In the genomic region with DNA sequence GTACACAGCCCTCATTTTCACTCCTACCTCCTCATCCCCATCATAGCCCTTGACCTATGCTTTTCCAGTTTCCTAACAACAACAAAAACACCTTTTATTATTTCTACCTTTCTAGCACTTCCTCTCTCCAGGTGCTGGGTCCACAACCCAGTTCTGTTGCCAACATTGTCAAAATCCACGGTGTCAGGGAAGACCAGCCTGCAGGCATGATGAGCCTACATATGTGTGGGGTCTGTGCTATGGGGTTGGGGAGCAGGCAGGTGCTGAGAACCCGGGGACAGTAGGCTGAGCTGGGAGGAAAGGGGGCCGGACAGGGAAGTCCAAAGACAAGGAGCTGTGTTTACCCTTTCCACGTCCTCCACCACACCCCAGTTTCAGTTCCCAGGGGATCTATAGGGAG, we compare ENCODE assay signal across 7 cellular contexts. TPM values are rescaled to one million over a fixed set of nuclear protein-coding genes. Genes with fewer than 3 reads are reported as not detected.
DNase-seq lines count a peak whose midpoint lies in the region; ATAC-seq and TF ChIP-seq lines count a peak whose summit lies in the region.

No MANE protein-coding gene starts in this region.

- DNase-seq in HFFc6 (no peak), lower leg skin (ENCODE audit: low spot score in 2 of 2) (no peak)
- DNase-seq in activated naive CD4-positive, alpha-beta T cell treated with anti-CD3 and anti-CD28 coated beads, Interleukin-2, amount 50 U/mL, for 72 hours (ENCODE audit: low spot score in 2 of 2) = no peak
- no peak for DNase-seq in stimulated activated naive CD8-positive, alpha-beta T cell treated with anti-CD3 and anti-CD28 coated beads, Interleukin-15, amount 100 ng/mL, for 72 hours
- DNase-seq in effector CD8-positive, alpha-beta T cell (lab: John Stamatoyannopoulos, UW) = no peak

- WGBS in lower leg skin, 2 donors = 53 to 61% methylated on average over 4 of the region's 4 CpGs

- no peak for ATAC-seq in activated naive CD4-positive, alpha-beta T cell treated with anti-CD3 and anti-CD28 coated beads, Interleukin-2, amount 50 U/mL, for 72 hours
- ATAC-seq in stimulated activated naive CD8-positive, alpha-beta T cell treated with anti-CD3 and anti-CD28 coated beads, Interleukin-15, amount 100 ng/mL, for 72 hours = no peak
- no peak for ATAC-seq in HG03378 (IDR thresholded peaks at IDR 0.05; ENCODE audit: unreplicated experiment)

- intact Hi-C loops in lower leg skin (cut with DNase I; ENCODE audit: low total_unique reads) = no loop called here

- peaks cover 21% of the 10 kb centered on the region for H3K36me3 Mint-ChIP-seq in HFFc6 (ENCODE audit: low read depth)
- peaks cover 24 to 34% of the 10 kb centered on the region in 2 donors for H3K36me3 Mint-ChIP-seq in activated naive CD4-positive, alpha-beta T cell treated with anti-CD3 and anti-CD28 coated beads, Interleukin-2, amount 50 U/mL, for 72 hours

- no peaks in the 10 kb centered on the region for H3K9me3 ChIP-seq in iPS-20b (ENCODE audit: insufficient read depth, low read depth, low read length)

- no peaks in the 10 kb centered on the region for H3K9me3 Mint-ChIP-seq in HFFc6
- H3K9me3 Mint-ChIP-seq in activated naive CD4-positive, alpha-beta T cell treated with anti-CD3 and anti-CD28 coated beads, Interleukin-2, amount 50 U/mL, for 72 hours = no peaks in the 10 kb centered on the region
- no peaks in the 10 kb centered on the region for H3K9me3 Mint-ChIP-seq in stimulated activated naive CD8-positive, alpha-beta T cell treated with anti-CD3 and anti-CD28 coated beads, Interleukin-15, amount 100 ng/mL, for 72 hours

- H3K27me3 ChIP-seq in iPS-20b (ENCODE audit: insufficient read depth, low read length) = peaks cover 31% of the 10 kb centered on the region

- peak overlapping the region; percentile 92 for H3K4me3 ChIP-seq in iPS-20b (ENCODE audit: low read length)
- no peak overlapping the region for H3K4me3 ChIP-seq in lower leg skin (ENCODE audit: low read depth, poor library complexity, severe bottlenecking)

- peak overlapping the region; percentile 98 for H3K27ac Mint-ChIP-seq in HFFc6
- peak overlapping the region; percentile 95 to 96 for H3K27ac Mint-ChIP-seq in activated naive CD4-positive, alpha-beta T cell treated with anti-CD3 and anti-CD28 coated beads, Interleukin-2, amount 50 U/mL, for 72 hours
- H3K27ac Mint-ChIP-seq in stimulated activated naive CD8-positive, alpha-beta T cell treated with anti-CD3 and anti-CD28 coated beads, Interleukin-15, amount 100 ng/mL, for 72 hours = peak overlapping the region; percentile 28 to 89

- peak overlapping the region; percentile 91 for H3K4me3 Mint-ChIP-seq in HFFc6
- peak overlapping the region; percentile 78 to 84 for H3K4me3 Mint-ChIP-seq in stimulated activated naive CD8-positive, alpha-beta T cell treated with anti-CD3 and anti-CD28 coated beads, Interleukin-15, amount 100 ng/mL, for 72 hours

- peak overlapping the region; percentile 80; the same call in 1 of the 2 replicates for H3K9ac ChIP-seq in iPS-20b (ENCODE audit: low read depth, low read length)

- H3K4me1 Mint-ChIP-seq in HFFc6 (ENCODE audit: low read depth) = peaks cover 53% of the 10 kb centered on the region
- H3K4me1 Mint-ChIP-seq in stimulated activated naive CD8-positive, alpha-beta T cell treated with anti-CD3 and anti-CD28 coated beads, Interleukin-15, amount 100 ng/mL, for 72 hours = peaks cover 56% of the 10 kb centered on the region

- H3K27ac ChIP-seq in iPS-20b (ENCODE audit: low read length) = no peak overlapping the region

- peaks cover 9% of the 10 kb centered on the region for H3K4me1 ChIP-seq in iPS-20b (ENCODE audit: insufficient read depth, low read length)

- peaks cover 1% of the 10 kb centered on the region; the same call in 1 of the 2 replicates for H3K27me3 Mint-ChIP-seq in HFFc6 (ENCODE audit: insufficient read depth)
- peaks cover 8% of the 10 kb centered on the region for H3K27me3 Mint-ChIP-seq in stimulated activated naive CD8-positive, alpha-beta T cell treated with anti-CD3 and anti-CD28 coated beads, Interleukin-15, amount 100 ng/mL, for 72 hours

- H3K36me3 ChIP-seq in iPS-20b (ENCODE audit: insufficient read depth, low read depth, low read length) = peaks cover 33% of the 10 kb centered on the region

- TF ChIP-seq POLR2A in lower leg skin (IDR thresholded peaks at IDR 0.05) = no peak

- TF ChIP-seq CTCF in HFFc6 (IDR thresholded peaks at IDR 0.05) (no peak), lower leg skin (IDR thresholded peaks at IDR 0.05) (no peak)

RNA-seq across cellular contexts. Expression of gene ZPR1, which starts 0.7 kb away (rescaled TPM):
- total RNA-seq in HFFc6 (2021; fragmentation: NEBNext Ultra II Directional; extraction: Animal tissue kit (Norgen Biotek cat#: 25700)) = 10 to 100 TPM; 55.9 to 71.8 (median 64.4) TPM
- total RNA-seq in activated naive CD4-positive, alpha-beta T cell treated with anti-CD3 and anti-CD28 coated beads, Interleukin-2, amount 50 U/mL, for 72 hours = 10 to 100 TPM; 65.0 to 78.4 TPM
- 10 to 100 TPM; 21.7 to 33.8 (median 26.1) TPM for total RNA-seq in lower leg skin

RNA-seq across cellular contexts. Expression of gene APOA5, which starts 3.1 kb away (rescaled TPM):
- not detected for total RNA-seq in HFFc6 (2021; fragmentation: NEBNext Ultra II Directional; extraction: Animal tissue kit (Norgen Biotek cat#: 25700))
- total RNA-seq in activated naive CD4-positive, alpha-beta T cell treated with anti-CD3 and anti-CD28 coated beads, Interleukin-2, amount 50 U/mL, for 72 hours = not detected
- total RNA-seq in lower leg skin = not detected

RNA-seq across cellular contexts. Expression of gene BUD13, which starts 15.7 kb away (rescaled TPM):
- 10 to 100 TPM in 5 of 6 experiments, 1 to 10 TPM in 1; 9.1 to 14.3 (median 13.2) TPM for total RNA-seq in HFFc6 (2021; fragmentation: NEBNext Ultra II Directional; extraction: Animal tissue kit (Norgen Biotek cat#: 25700))
- total RNA-seq in activated naive CD4-positive, alpha-beta T cell treated with anti-CD3 and anti-CD28 coated beads, Interleukin-2, amount 50 U/mL, for 72 hours = 10 to 100 TPM; 29.3 to 42.9 TPM
- 10 to 100 TPM; 13.8 to 17.2 (median 15.8) TPM for total RNA-seq in lower leg skin

RNA-seq across cellular contexts. Expression of gene APOA4, which starts 34.6 kb away (rescaled TPM):
- total RNA-seq in HFFc6 (2021; fragmentation: NEBNext Ultra II Directional; extraction: Animal tissue kit (Norgen Biotek cat#: 25700)) = not detected
- total RNA-seq in activated naive CD4-positive, alpha-beta T cell treated with anti-CD3 and anti-CD28 coated beads, Interleukin-2, amount 50 U/mL, for 72 hours = not detected
- not detected for total RNA-seq in lower leg skin

RNA-seq across cellular contexts. Expression of gene APOC3, which starts 41.2 kb away (rescaled TPM):
- total RNA-seq in HFFc6 (2021; fragmentation: NEBNext Ultra II Directional; extraction: Animal tissue kit (Norgen Biotek cat#: 25700)) = not detected
- total RNA-seq in activated naive CD4-positive, alpha-beta T cell treated with anti-CD3 and anti-CD28 coated beads, Interleukin-2, amount 50 U/mL, for 72 hours = not detected
- not detected for total RNA-seq in lower leg skin
